ENCODE assay signal across 1 cellular context in genomic region chr15:85330941-85331588, GRCh38.
A peak's percentile ranks its signal among the peaks of the same experiment; 100 is the strongest.
TF ChIP-seq lines count a peak whose summit lies in the region.

No MANE protein-coding gene starts in this region.

TF ChIP-seq in HepG2, 621 proteins besides CTCF, POLR2A, EP300 and RAD21 (continued from another document and continues in another):
- TF ChIP-seq STAT6 (CRISPR knock-in tag; IDR thresholded peaks at IDR 0.05; ENCODE audit: borderline replicate concordance) = no peak
- no peak for TF ChIP-seq ZNF260 (CRISPR knock-in tag; IDR thresholded peaks at IDR 0.05; ENCODE audit: borderline replicate concordance, low read depth)
- no peak for TF ChIP-seq BRCA1 (CRISPR knock-in tag; IDR thresholded peaks at IDR 0.05)
- TF ChIP-seq SP140L (CRISPR knock-in tag; IDR thresholded peaks at IDR 0.05; ENCODE audit: borderline replicate concordance) = no peak
- TF ChIP-seq KDM5B (CRISPR knock-in tag; IDR thresholded peaks at IDR 0.05; ENCODE audit: borderline replicate concordance) = no peak
- no peak for TF ChIP-seq ZNF800 (CRISPR knock-in tag; IDR thresholded peaks at IDR 0.05)
- TF ChIP-seq ZNF614 (CRISPR knock-in tag; IDR thresholded peaks at IDR 0.05; ENCODE audit: borderline replicate concordance) = peak; percentile 53; the same call in 1 of the 2 replicates
- TF ChIP-seq PRDM10 (CRISPR knock-in tag; IDR thresholded peaks at IDR 0.05; ENCODE audit: low read depth) = 0 out of 2 replicates have a peak, but pooled peaks have one; percentile 30
- TF ChIP-seq ERF (CRISPR knock-in tag; IDR thresholded peaks at IDR 0.05) = no peak
- peak; percentile 56; the same call in 1 of the 2 replicates for TF ChIP-seq ZNF580 (CRISPR knock-in tag; IDR thresholded peaks at IDR 0.05; ENCODE audit: borderline replicate concordance, low read depth)
- TF ChIP-seq JUN (CRISPR knock-in tag; IDR thresholded peaks at IDR 0.05) = 0 out of 2 replicates have a peak, but pooled peaks have one; percentile 50
- no peak for TF ChIP-seq ZNF513 (CRISPR knock-in tag; conservative IDR thresholded peaks at IDR 0.05)
- no peak for TF ChIP-seq MTF2 (CRISPR knock-in tag; IDR thresholded peaks at IDR 0.05; ENCODE audit: borderline replicate concordance)
- no peak for TF ChIP-seq PREB (CRISPR knock-in tag; IDR thresholded peaks at IDR 0.05)
- TF ChIP-seq RNF2 (conservative IDR thresholded peaks at IDR 0.05; ENCODE audit: low read depth) = no peak
- TF ChIP-seq MED8 (CRISPR knock-in tag; IDR thresholded peaks at IDR 0.05; ENCODE audit: insufficient replicate concordance) = no peak
- 0 out of 2 replicates have a peak, but pooled peaks have one; percentile 21 for TF ChIP-seq ZNF225 (CRISPR knock-in tag; IDR thresholded peaks at IDR 0.05)
- no peak for TF ChIP-seq ATF7 (IDR thresholded peaks at IDR 0.05)
- 0 out of 2 replicates have a peak, but pooled peaks have one; percentile 28 for TF ChIP-seq ATF7 (CRISPR knock-in tag; IDR thresholded peaks at IDR 0.05)
- no peak for TF ChIP-seq ZNF605 (CRISPR knock-in tag; IDR thresholded peaks at IDR 0.05)
- TF ChIP-seq ZNF850 (CRISPR knock-in tag; conservative IDR thresholded peaks at IDR 0.05) = no peak
- no peak for TF ChIP-seq FOXP4 (CRISPR knock-in tag; IDR thresholded peaks at IDR 0.05)
- TF ChIP-seq ZNF431 (CRISPR knock-in tag; IDR thresholded peaks at IDR 0.05; ENCODE audit: borderline replicate concordance, low read depth) = 0 out of 2 replicates have a peak, but pooled peaks have one; percentile 47
- no peak for TF ChIP-seq SOX13 (IDR thresholded peaks at IDR 0.05)
- TF ChIP-seq SOX13 (CRISPR knock-in tag; conservative IDR thresholded peaks at IDR 0.05 in 1 of 2, IDR thresholded peaks at IDR 0.05 in 1 of 2) = 0 out of 4 replicates have a peak, but pooled peaks of 1 of the 2 experiments have one; percentile 21
- TF ChIP-seq PAXIP1 (CRISPR knock-in tag; conservative IDR thresholded peaks at IDR 0.05) = peak; percentile 14; the same call in 1 of the 2 replicates
- TF ChIP-seq MIER3 (CRISPR knock-in tag; IDR thresholded peaks at IDR 0.05; ENCODE audit: borderline replicate concordance) = 0 out of 2 replicates have a peak, but pooled peaks have one; percentile 31
- no peak for TF ChIP-seq CCAR2 (optimal IDR thresholded peaks at IDR 0.05; ENCODE audit: low read depth, low read length)
- TF ChIP-seq HHEX (CRISPR knock-in tag; IDR thresholded peaks at IDR 0.05) = no peak
- TF ChIP-seq ARID5B (CRISPR knock-in tag; IDR thresholded peaks at IDR 0.05) = peak; percentile 64
- no peak for TF ChIP-seq PAWR (CRISPR knock-in tag; IDR thresholded peaks at IDR 0.05; ENCODE audit: borderline replicate concordance)
